In genomic region chr14:90341784-90342183, GRCh38 we compare ENCODE assay signal across 1 cellular context.
TF ChIP-seq lines count a peak whose summit lies in the region.

No MANE protein-coding gene starts in this region.

TF ChIP-seq in GM23338, 12 proteins besides CTCF, POLR2A, EP300 and RAD21 (continued from another document):
- TF ChIP-seq, protein P1, sequence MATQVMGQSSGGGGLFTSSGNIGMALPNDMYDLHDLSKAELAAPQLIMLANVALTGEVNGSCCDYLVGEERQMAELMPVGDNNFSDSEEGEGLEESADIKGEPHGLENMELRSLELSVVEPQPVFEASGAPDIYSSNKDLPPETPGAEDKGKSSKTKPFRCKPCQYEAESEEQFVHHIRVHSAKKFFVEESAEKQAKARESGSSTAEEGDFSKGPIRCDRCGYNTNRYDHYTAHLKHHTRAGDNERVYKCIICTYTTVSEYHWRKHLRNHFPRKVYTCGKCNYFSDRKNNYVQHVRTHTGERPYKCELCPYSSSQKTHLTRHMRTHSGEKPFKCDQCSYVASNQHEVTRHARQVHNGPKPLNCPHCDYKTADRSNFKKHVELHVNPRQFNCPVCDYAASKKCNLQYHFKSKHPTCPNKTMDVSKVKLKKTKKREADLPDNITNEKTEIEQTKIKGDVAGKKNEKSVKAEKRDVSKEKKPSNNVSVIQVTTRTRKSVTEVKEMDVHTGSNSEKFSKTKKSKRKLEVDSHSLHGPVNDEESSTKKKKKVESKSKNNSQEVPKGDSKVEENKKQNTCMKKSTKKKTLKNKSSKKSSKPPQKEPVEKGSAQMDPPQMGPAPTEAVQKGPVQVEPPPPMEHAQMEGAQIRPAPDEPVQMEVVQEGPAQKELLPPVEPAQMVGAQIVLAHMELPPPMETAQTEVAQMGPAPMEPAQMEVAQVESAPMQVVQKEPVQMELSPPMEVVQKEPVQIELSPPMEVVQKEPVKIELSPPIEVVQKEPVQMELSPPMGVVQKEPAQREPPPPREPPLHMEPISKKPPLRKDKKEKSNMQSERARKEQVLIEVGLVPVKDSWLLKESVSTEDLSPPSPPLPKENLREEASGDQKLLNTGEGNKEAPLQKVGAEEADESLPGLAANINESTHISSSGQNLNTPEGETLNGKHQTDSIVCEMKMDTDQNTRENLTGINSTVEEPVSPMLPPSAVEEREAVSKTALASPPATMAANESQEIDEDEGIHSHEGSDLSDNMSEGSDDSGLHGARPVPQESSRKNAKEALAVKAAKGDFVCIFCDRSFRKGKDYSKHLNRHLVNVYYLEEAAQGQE (IDR thresholded peaks at IDR 0.05; ENCODE audit: unreplicated experiment): no peak
